Comparison of ENCODE assay signal across 8 cellular contexts in the genomic region with DNA sequence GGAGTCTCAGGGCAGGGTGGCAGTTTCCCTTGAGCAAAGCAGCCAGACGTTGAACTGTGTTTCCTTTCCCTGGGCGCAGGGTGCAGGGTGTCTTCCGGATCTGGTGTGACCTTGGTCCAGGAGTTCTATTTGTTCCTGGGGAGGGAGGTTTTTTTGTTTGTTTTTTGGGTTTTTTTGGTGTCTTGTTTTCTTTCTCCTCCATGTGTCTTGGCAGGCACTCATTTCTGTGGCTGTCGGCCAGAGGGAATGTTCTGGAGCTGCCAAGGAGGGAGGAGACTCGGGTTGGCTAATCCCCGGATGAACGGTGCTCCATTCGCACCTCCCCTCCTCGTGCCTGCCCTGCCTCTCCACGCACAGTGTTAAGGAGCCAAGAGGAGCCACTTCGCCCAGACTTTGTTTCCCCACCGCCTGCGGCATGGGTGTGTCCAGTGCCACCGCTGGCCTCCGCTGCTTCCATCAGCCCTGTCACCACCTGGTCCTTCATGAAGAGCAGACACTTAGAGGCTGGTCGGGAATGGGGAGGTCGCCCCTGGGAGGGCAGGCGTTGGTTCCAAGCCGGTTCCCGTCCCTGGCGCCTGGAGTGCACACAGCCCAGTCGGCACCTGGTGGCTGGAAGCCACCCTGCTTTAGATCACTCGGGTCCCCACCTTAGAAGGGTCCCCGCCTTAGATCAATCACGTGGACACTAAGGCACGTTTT. TPM values are rescaled to one million over a fixed set of nuclear protein-coding genes. Genes with fewer than 3 reads are reported as not detected.
DNase-seq lines count a peak whose midpoint lies in the region; ATAC-seq lines count a peak whose summit lies in the region.

No MANE protein-coding gene starts in this region.

- no peak overlapping the region for H3K4me3 ChIP-seq in esophagus (ENCODE audit: low read depth in 1 of 2, low read length in 2 of 2)

- no peaks in the 10 kb centered on the region for H3K9me3 Mint-ChIP-seq in T-helper 2 cell treated with Interferon-gamma antibody and Interleukin-4, amounts not matched to agents 5 μg/mL and 100 μg/mL, for 36 hours

- no peak overlapping the region for H3K4me3 Mint-ChIP-seq in T-helper 2 cell treated with Interferon-gamma antibody and Interleukin-4, amounts not matched to agents 5 μg/mL and 100 μg/mL, for 36 hours

- no peaks in the 10 kb centered on the region for H3K27me3 Mint-ChIP-seq in T-helper 2 cell treated with Interferon-gamma antibody and Interleukin-4, amounts not matched to agents 5 μg/mL and 100 μg/mL, for 36 hours (ENCODE audit: low read depth)

- DNase-seq in T-helper 2 cell treated with Interferon-gamma antibody and Interleukin-4, amounts not matched to agents 5 μg/mL and 100 μg/mL, for 36 hours (ENCODE audit: low spot score): no peak
- DNase-seq in T-helper 2 cell (no peak), mucosa of gallbladder (ENCODE audit: low spot score) (peak; percentile 82), ureter (ENCODE audit: low spot score) (peak; percentile 78), NCI-H187 (lab: John Stamatoyannopoulos, UW) (no peak)

- peak overlapping the region; percentile 85 to 92 for H3K27ac ChIP-seq in esophagus (ENCODE audit: low read depth in 2 of 2, low read length in 1 of 2)

- 48 to 53% methylated on average over 26 of the region's 26 CpGs for WGBS in esophagus, 2 donors

- H3K27me3 ChIP-seq in esophagus (ENCODE audit: control insufficient read depth in 1 of 2, insufficient read depth in 2 of 2, low read length in 2 of 2): no peaks in the 10 kb centered on the region

- H3K4me1 Mint-ChIP-seq in T-helper 2 cell treated with Interferon-gamma antibody and Interleukin-4, amounts not matched to agents 5 μg/mL and 100 μg/mL, for 36 hours (ENCODE audit: low read depth): peaks cover 13% of the 10 kb centered on the region

- H3K36me3 ChIP-seq in esophagus (ENCODE audit: control insufficient read depth in 2 of 2, insufficient read depth in 2 of 2, low read length in 1 of 2): peaks cover 8 to 40% of the 10 kb centered on the region in 2 donors

- peaks cover 36% of the 10 kb centered on the region for H3K36me3 Mint-ChIP-seq in T-helper 2 cell treated with Interferon-gamma antibody and Interleukin-4, amounts not matched to agents 5 μg/mL and 100 μg/mL, for 36 hours (ENCODE audit: low read depth)

- no peaks in the 10 kb centered on the region for H3K9me3 ChIP-seq in esophagus (ENCODE audit: control insufficient read depth in 2 of 2, insufficient read depth in 1 of 2, low read depth in 1 of 2, low read length in 1 of 2)

- peak overlapping the region; percentile 45 for H3K27ac Mint-ChIP-seq in T-helper 2 cell treated with Interferon-gamma antibody and Interleukin-4, amounts not matched to agents 5 μg/mL and 100 μg/mL, for 36 hours

- peaks cover 26 to 54% of the 10 kb centered on the region in 2 donors for H3K4me1 ChIP-seq in esophagus (ENCODE audit: control insufficient read depth in 2 of 2, insufficient read depth in 2 of 2, low read length in 1 of 2)

- ATAC-seq in HG03520 (IDR thresholded peaks at IDR 0.05; ENCODE audit: unreplicated experiment) (no peak), HG03469 (IDR thresholded peaks at IDR 0.05; ENCODE audit: unreplicated experiment) (no peak)

RNA-seq across cellular contexts. Expression of gene PHYHD1, which starts 3.5 kb away (rescaled TPM):
- polyA plus RNA-seq in esophagus: 10 to 100 TPM; 19.8 to 39.5 TPM
- total RNA-seq in mucosa of gallbladder (14.6 TPM), ureter (26.6 TPM)

RNA-seq across cellular contexts. Expression of gene DOLK, which starts 30.1 kb away (rescaled TPM):
- 10 to 100 TPM in 1 of 2 donors, 1 to 10 TPM in 1; 5.3 to 11.6 TPM for polyA plus RNA-seq in esophagus
- total RNA-seq in mucosa of gallbladder: 18.2 TPM
- 14.2 TPM for total RNA-seq in ureter

RNA-seq across cellular contexts. Expression of gene NUP188, which starts 30.2 kb away (rescaled TPM):
- polyA plus RNA-seq in esophagus: 10 to 100 TPM; 19.7 to 21.8 TPM
- total RNA-seq in mucosa of gallbladder: 28.2 TPM
- total RNA-seq in ureter: 52.1 TPM

RNA-seq across cellular contexts. Expression of gene LRRC8A, which starts 35.4 kb away (rescaled TPM):
- polyA plus RNA-seq in esophagus: 10 to 100 TPM; 38.5 to 55.6 TPM
- total RNA-seq in mucosa of gallbladder (61.8 TPM), ureter (37.1 TPM)

RNA-seq across cellular contexts. Expression of gene KYAT1, which starts 35.5 kb away (rescaled TPM):
- 1 to 10 TPM; 4.0 to 6.7 TPM for polyA plus RNA-seq in esophagus
- total RNA-seq in mucosa of gallbladder (9.7 TPM), ureter (13.0 TPM)

Comparison
In these comparisons a context has a peak if more than half of its experiments do, and no peak if none do; other contexts are left out.
1. DNase-seq: peak in mucosa of gallbladder (single experiment) and ureter (single experiment); none in T-helper 2 cell treated with Interferon-gamma antibody and Interleukin-4, amounts not matched to agents 5 μg/mL and 100 μg/mL, for 36 hours (single experiment), T-helper 2 cell (0 of 5) and NCI-H187 (0 of 2).